In genomic region chr18:55974521-55974920, GRCh38 we compare ENCODE assay signal across 4 cellular contexts.
"Had no signal": no experiment of that assay in that cellular context is flagged by ENCODE, and none has a peak within 500 bp of the region (broad histone marks: within the 10 kb centered on the region; RNA-seq: fewer than 3 reads in every experiment).

No MANE protein-coding gene starts in this region.

- DNase-seq: GM23248, H9, HCEC 1CT, IMR-90 had no signal

- H2AFZ ChIP-seq: GM23248 had no signal

- H3K27ac Mint-ChIP-seq: H9 had no signal

- H3K4me3 Mint-ChIP-seq: H9 had no signal

- H3K27ac ChIP-seq: GM23248 had no signal

- H3K4me3 ChIP-seq: GM23248 had no signal

- H3K4me1 Mint-ChIP-seq: H9 had no signal
